In the genomic region with DNA sequence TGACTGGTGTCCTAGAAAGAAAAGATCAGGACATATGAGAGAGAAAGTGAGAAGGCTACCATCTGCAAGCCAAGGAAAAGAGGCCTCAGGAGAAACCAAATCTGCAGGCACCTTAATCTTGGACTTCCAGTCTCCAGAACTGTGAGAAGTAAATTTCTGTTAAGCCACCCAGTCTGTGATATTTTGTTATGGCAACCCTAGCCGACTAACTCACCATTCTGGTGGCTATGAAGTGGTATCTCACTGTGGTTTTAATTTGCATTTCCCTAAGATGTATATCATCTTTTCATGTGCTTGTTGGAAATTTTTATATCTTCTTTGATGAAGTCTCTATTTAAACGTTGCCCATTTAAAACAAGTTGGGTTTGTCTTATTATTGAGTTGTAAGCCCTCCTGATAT, we compare ENCODE assay signal across 29 cellular contexts. TPM values are rescaled to one million over a fixed set of nuclear protein-coding genes. Genes with fewer than 3 reads are reported as not detected.
"Had no signal": no experiment of that assay in that cellular context is flagged by ENCODE, and none has a peak within 500 bp of the region (broad histone marks: within the 10 kb centered on the region; RNA-seq: fewer than 3 reads in every experiment).

No MANE protein-coding gene starts in this region.

- H3K4me3 ChIP-seq: adrenal gland, ascending aorta, cardiac muscle cell, colonic mucosa, gastroesophageal sphincter, hepatocyte, ovary, right lobe of liver, thoracic aorta had no signal

- ATAC-seq: gastroesophageal sphincter, left cardiac atrium, left ventricle myocardium superior, right lobe of liver had no signal

- H3K27ac ChIP-seq: adrenal gland, ascending aorta, cardiac muscle cell, colonic mucosa, gastroesophageal sphincter, hepatocyte, ovary, right lobe of liver, thoracic aorta had no signal

- H2AFZ ChIP-seq: hepatocyte had no signal

- H3K9me3 ChIP-seq: colonic mucosa, ovary, right lobe of liver had no signal

- H3K36me3 ChIP-seq: adrenal gland, ascending aorta, cardiac muscle cell, colonic mucosa, gastroesophageal sphincter, ovary, right lobe of liver, thoracic aorta had no signal

- DNase-seq: activated CD4-positive, alpha-beta T cell treated with anti-CD3 and anti-CD28 coated beads for 1 hour; activated CD8-positive, alpha-beta memory T cell treated with anti-CD3 and anti-CD28 coated beads for 24 hours; activated effector memory CD4-positive, alpha-beta T cell treated with anti-CD3 and anti-CD28 coated beads, Interleukin-2, amount 50 U/mL, for 16 hours; activated naive CD4-positive, alpha-beta T cell treated with anti-CD3 and anti-CD28 coated beads for 36 hours; activated naive CD8-positive, alpha-beta T cell treated with anti-CD3 and anti-CD28 coated beads for 36 hours; adrenal gland; cerebellar nuclear complex; colonic mucosa; effector memory CD4-positive, alpha-beta T cell; erythroblast; left cardiac atrium; left ventricle myocardium superior; naive B cell; ovary; right lobe of liver; stimulated activated CD4-positive, alpha-beta T cell treated with anti-CD3 and anti-CD28 coated beads, Interleukin-2, amount 100 ng/mL, for 48 hours; trophoblast cell had no signal

- H3K4me1 ChIP-seq: adrenal gland, ascending aorta, colonic mucosa, gastroesophageal sphincter, right lobe of liver had no signal

- H3K79me2 ChIP-seq: hepatocyte had no signal

- H3K27me3 ChIP-seq: adrenal gland, ascending aorta, cardiac muscle cell, colonic mucosa, gastroesophageal sphincter, hepatocyte, ovary, right lobe of liver had no signal

- H3K4me2 ChIP-seq: hepatocyte had no signal

- FAIRE-seq: keratinocyte, TTC549, urothelium cell line had no signal

RNA-seq across cellular contexts. Expression of a gene that starts 40.6 kb away (rescaled TPM):
- total RNA-seq: activated naive CD4-positive, alpha-beta T cell treated with anti-CD3 and anti-CD28 coated beads for 36 hours; activated naive CD8-positive, alpha-beta T cell treated with anti-CD3 and anti-CD28 coated beads for 36 hours; ascending aorta; dermis microvascular lymphatic vessel endothelial cell; left cardiac atrium; lung microvascular endothelial cell; skeletal muscle tissue; thoracic aorta had no signal
- polyA plus RNA-seq: cardiac muscle cell, neural cell had no signal
